Comparison of ENCODE assay signal across 1 cellular context in genomic region chr22:29480262-29480511, GRCh38.
TF ChIP-seq lines count a peak whose summit lies in the region.

No MANE protein-coding gene starts in this region.

TF ChIP-seq in GM23338, 12 proteins besides CTCF, POLR2A, EP300 and RAD21 (continued from another document):
- TF ChIP-seq ZNF462 (CRISPR knock-in tag; IDR thresholded peaks at IDR 0.05) (no peak), ZNF114 (CRISPR knock-in tag; IDR thresholded peaks at IDR 0.05) (no peak), CREB1 (CRISPR knock-in tag; IDR thresholded peaks at IDR 0.05; ENCODE audit: low read depth) (no peak), STAT1 (IDR thresholded peaks at IDR 0.05; ENCODE audit: unreplicated experiment) (no peak), JUNB (IDR thresholded peaks at IDR 0.05; ENCODE audit: unreplicated experiment) (no peak), NANOG (IDR thresholded peaks at IDR 0.05; ENCODE audit: borderline replicate concordance) (no peak), REST (IDR thresholded peaks at IDR 0.05; ENCODE audit: unreplicated experiment) (no peak)
TF ChIP-seq in GM23338: peak in this region for 0.
